Comparison of ENCODE assay signal across 19 cellular contexts in genomic region chr10:14843327-14843988, GRCh38.
"Had no signal": no experiment of that assay in that cellular context is flagged by ENCODE, and none has a peak within 500 bp of the region (broad histone marks: within the 10 kb centered on the region; RNA-seq: fewer than 3 reads in every experiment).

No MANE protein-coding gene starts in this region.

- ATAC-seq: esophagus mucosa; gastrocnemius medialis; left lung; lower lobe of right lung; sciatic nerve; stimulated activated naive B cell treated with anti-CD40 and anti-IgM and Interleukin-4, amounts not matched to agents 10 μg/mL and 1 μg/mL and 100 μg/mL, for 72 hours; stimulated activated naive CD8-positive, alpha-beta T cell treated with anti-CD3 and anti-CD28 coated beads, Interleukin-15, amount 100 ng/mL, for 72 hours; upper lobe of right lung had no signal

- H3K4me3 ChIP-seq: gastrocnemius medialis, left lung, lower lobe of right lung, spleen, testis, tibial nerve, upper lobe of right lung had no signal

- DNase-seq: effector memory CD4-positive, alpha-beta T cell; gastrocnemius medialis; islet precursor cell; left lung; lower lobe of right lung; mesenchymal stem cell; naive B cell; spleen; stimulated activated CD4-positive, alpha-beta T cell treated with anti-CD3 and anti-CD28 coated beads, Interleukin-2, amount 100 ng/mL, for 24 hours; stimulated activated CD4-positive, alpha-beta T cell treated with anti-CD3 and anti-CD28 coated beads, Interleukin-4, amount 100 ng/mL, for 4 hours; stimulated activated naive B cell treated with anti-CD40 and anti-IgM and Interleukin-4, amounts not matched to agents 10 μg/mL and 1 μg/mL and 100 μg/mL, for 72 hours; stimulated activated naive CD8-positive, alpha-beta T cell treated with anti-CD3 and anti-CD28 coated beads, Interleukin-15, amount 100 ng/mL, for 72 hours; testis; upper lobe of right lung had no signal

- H3K4me1 ChIP-seq: testis had no signal

- FAIRE-seq: endometrium had no signal

- H3K27ac ChIP-seq: gastrocnemius medialis, left lung, lower lobe of right lung, neutrophil, spleen, testis, tibial nerve, upper lobe of right lung had no signal

- H3K9me3 ChIP-seq: gastrocnemius medialis, left lung, lower lobe of right lung, neutrophil, spleen, testis, tibial nerve, upper lobe of right lung had no signal

- H3K27me3 ChIP-seq: gastrocnemius medialis, left lung, neutrophil, spleen, testis, tibial nerve, upper lobe of right lung had no signal
